In the genomic region with DNA sequence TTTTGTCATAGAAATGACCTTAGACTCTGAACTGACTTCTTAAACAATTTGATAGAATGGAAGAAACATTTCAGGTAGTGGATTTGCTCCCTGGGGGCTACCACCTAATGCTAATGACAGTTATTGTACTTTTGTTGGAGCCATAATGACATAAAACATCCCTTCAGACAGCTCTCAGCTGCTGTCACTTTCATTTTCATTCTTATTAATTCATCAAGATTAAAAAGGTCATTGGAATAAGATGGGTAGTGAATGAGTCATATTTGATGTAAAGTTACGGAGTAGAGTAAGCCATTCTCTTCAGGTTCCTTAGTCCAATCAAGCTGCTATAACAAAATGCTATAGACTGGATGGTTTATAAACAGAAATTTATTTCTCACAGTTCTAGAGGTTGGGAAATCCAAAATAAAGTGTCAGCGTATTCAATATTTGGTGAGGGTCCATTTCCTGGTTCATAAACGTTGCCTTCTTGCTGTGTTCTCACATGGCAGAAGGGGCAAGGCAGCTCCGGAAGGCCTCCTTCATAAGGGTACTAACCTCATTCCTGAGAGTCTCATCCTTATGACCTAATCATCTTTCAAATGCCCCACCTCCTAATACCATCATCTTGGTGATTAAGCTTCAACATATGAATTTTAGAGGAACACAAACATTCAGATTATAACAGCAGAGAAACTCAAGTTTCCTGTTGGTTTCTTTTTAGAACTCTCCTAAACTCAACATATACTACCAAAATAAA, we compare ENCODE assay signal across 17 cellular contexts.
DNase-seq lines count a peak whose midpoint lies in the region; ATAC-seq and TF ChIP-seq lines count a peak whose summit lies in the region.
"Had no signal": no experiment of that assay in that cellular context is flagged by ENCODE, and none has a peak within 500 bp of the region (broad histone marks: within the 10 kb centered on the region; RNA-seq: fewer than 3 reads in every experiment).

No MANE protein-coding gene starts in this region.

- TF ChIP-seq CTCF in mesothelial cell of epicardium (IDR thresholded peaks at IDR 0.05; ENCODE audit: unreplicated experiment) = no peak

- H3K9me3 Mint-ChIP-seq in activated CD4-positive, alpha-beta T cell treated with anti-CD3 and anti-CD28 coated beads for 36 hours (ENCODE audit: low read depth) = no peaks in the 10 kb centered on the region
- H3K9me3 Mint-ChIP-seq in activated CD4-positive, alpha-beta T cell treated with anti-CD3 and anti-CD28 coated beads, Interleukin-2, amount 10 ng/mL, durations not matched to agents 7 days and 5 days = peaks cover 2% of the 10 kb centered on the region
- no peaks in the 10 kb centered on the region for H3K9me3 Mint-ChIP-seq in stimulated activated effector memory CD8-positive, alpha-beta T cell treated with anti-CD3 and anti-CD28 coated beads, Interleukin-12 subunit alpha, Interleukin-12 subunit beta, amount 100 ng/mL, for 72 hours
- peaks cover 7% of the 10 kb centered on the region for H3K9me3 Mint-ChIP-seq in mesothelial cell of epicardium
- H3K9me3 Mint-ChIP-seq: effector memory CD8-positive, alpha-beta T cell; memory B cell; nephron progenitor cell had no signal

- no peak overlapping the region for H3K27ac Mint-ChIP-seq in activated CD4-positive, alpha-beta T cell treated with anti-CD3 and anti-CD28 coated beads for 36 hours
- H3K27ac Mint-ChIP-seq in activated CD4-positive, alpha-beta T cell treated with anti-CD3 and anti-CD28 coated beads, Interleukin-2, amount 10 ng/mL, durations not matched to agents 7 days and 5 days = no peak overlapping the region
- H3K27ac Mint-ChIP-seq in stimulated activated effector memory CD8-positive, alpha-beta T cell treated with anti-CD3 and anti-CD28 coated beads, Interleukin-12 subunit alpha, Interleukin-12 subunit beta, amount 100 ng/mL, for 72 hours = peak overlapping the region; percentile 49
- no peak overlapping the region for H3K27ac Mint-ChIP-seq in mesothelial cell of epicardium
- H3K27ac Mint-ChIP-seq: memory B cell, nephron progenitor cell had no signal

- POLR2A ChIA-PET in activated CD4-positive, alpha-beta T cell treated with anti-CD3 and anti-CD28 coated beads for 36 hours (lab: Charles Lee) = interaction anchor here (0.6 kb wide), 2 partner anchors 9 to 267 kb away, joined by 5 to 6 read pairs; no protein-coding TSS in a partner anchor
- POLR2A ChIA-PET in activated CD4-positive, alpha-beta T cell treated with anti-CD3 and anti-CD28 coated beads, Interleukin-2, amount 10 ng/mL, durations not matched to agents 7 days and 5 days (lab: Charles Lee) = no interaction called here

- DNase-seq in activated CD4-positive, alpha-beta T cell treated with anti-CD3 and anti-CD28 coated beads for 36 hours = no peak
- DNase-seq in activated CD4-positive, alpha-beta T cell treated with anti-CD3 and anti-CD28 coated beads, Interleukin-2, amount 10 ng/mL, durations not matched to agents 7 days and 5 days = no peak
- DNase-seq in stimulated activated effector memory CD8-positive, alpha-beta T cell treated with anti-CD3 and anti-CD28 coated beads, Interleukin-12 subunit alpha, Interleukin-12 subunit beta, amount 100 ng/mL, for 72 hours (ENCODE audit: low spot score in 2 of 2) = no peak
- no peak for DNase-seq in NCI-H1694 (lab: John Stamatoyannopoulos, UW)
- no peak for DNase-seq in DMS153 treated with DMSO at 0.1 percent for 48 hours (lab: John Stamatoyannopoulos, UW; ENCODE audit: unreplicated experiment)
- no peak for DNase-seq in mesothelial cell of epicardium (ENCODE audit: low spot score in 2 of 2, unreplicated experiment in 2 of 2)
- DNase-seq: amygdala; effector memory CD8-positive, alpha-beta T cell; GF-D8; GOT3; NCI-H446 treated with DMSO at 0.1 percent for 48 hours; nephron progenitor cell; spleen; trophoblast cell had no signal

- H3K4me3 Mint-ChIP-seq in activated CD4-positive, alpha-beta T cell treated with anti-CD3 and anti-CD28 coated beads for 36 hours = no peak overlapping the region
- H3K4me3 Mint-ChIP-seq in activated CD4-positive, alpha-beta T cell treated with anti-CD3 and anti-CD28 coated beads, Interleukin-2, amount 10 ng/mL, durations not matched to agents 7 days and 5 days = no peak overlapping the region
- H3K4me3 Mint-ChIP-seq in stimulated activated effector memory CD8-positive, alpha-beta T cell treated with anti-CD3 and anti-CD28 coated beads, Interleukin-12 subunit alpha, Interleukin-12 subunit beta, amount 100 ng/mL, for 72 hours = no peak overlapping the region
- H3K4me3 Mint-ChIP-seq in mesothelial cell of epicardium = no peak overlapping the region
- H3K4me3 Mint-ChIP-seq: memory B cell, nephron progenitor cell had no signal

- CTCF ChIA-PET in activated CD4-positive, alpha-beta T cell treated with anti-CD3 and anti-CD28 coated beads for 36 hours (lab: Charles Lee) = no interaction called here
- CTCF ChIA-PET in activated CD4-positive, alpha-beta T cell treated with anti-CD3 and anti-CD28 coated beads, Interleukin-2, amount 10 ng/mL, durations not matched to agents 7 days and 5 days (lab: Charles Lee) = interaction anchor here (0.6 kb wide), 1 partner anchor 11 kb away, joined by 3 read pairs; no protein-coding TSS in a partner anchor

- H3K27me3 Mint-ChIP-seq in activated CD4-positive, alpha-beta T cell treated with anti-CD3 and anti-CD28 coated beads for 36 hours = peaks cover 4% of the 10 kb centered on the region
- H3K27me3 Mint-ChIP-seq in activated CD4-positive, alpha-beta T cell treated with anti-CD3 and anti-CD28 coated beads, Interleukin-2, amount 10 ng/mL, durations not matched to agents 7 days and 5 days = no peaks in the 10 kb centered on the region
- H3K27me3 Mint-ChIP-seq in mesothelial cell of epicardium (ENCODE audit: low read depth) = no peaks in the 10 kb centered on the region

- intact Hi-C loops in activated CD4-positive, alpha-beta T cell treated with anti-CD3 and anti-CD28 coated beads for 36 hours (cut with DNase I, micrococcal nuclease) = loop anchor here in 1 of 2 experiments (1.0 to 10.0 kb wide), 2 partner anchors 349 to 419 kb away; no protein-coding TSS in a partner anchor

- no peaks in the 10 kb centered on the region for H3K36me3 Mint-ChIP-seq in activated CD4-positive, alpha-beta T cell treated with anti-CD3 and anti-CD28 coated beads for 36 hours (ENCODE audit: low read depth)
- no peaks in the 10 kb centered on the region for H3K36me3 Mint-ChIP-seq in activated CD4-positive, alpha-beta T cell treated with anti-CD3 and anti-CD28 coated beads, Interleukin-2, amount 10 ng/mL, durations not matched to agents 7 days and 5 days (ENCODE audit: low read depth)
- no peaks in the 10 kb centered on the region for H3K36me3 Mint-ChIP-seq in stimulated activated effector memory CD8-positive, alpha-beta T cell treated with anti-CD3 and anti-CD28 coated beads, Interleukin-12 subunit alpha, Interleukin-12 subunit beta, amount 100 ng/mL, for 72 hours
- H3K36me3 Mint-ChIP-seq in mesothelial cell of epicardium = no peaks in the 10 kb centered on the region

- peak; percentile 95 for ATAC-seq in activated CD4-positive, alpha-beta T cell treated with anti-CD3 and anti-CD28 coated beads for 36 hours
- peak; percentile 67 for ATAC-seq in GM19351 (IDR thresholded peaks at IDR 0.05; ENCODE audit: unreplicated experiment)
- peak; percentile 71 for ATAC-seq in HG03159 (IDR thresholded peaks at IDR 0.05; ENCODE audit: unreplicated experiment)
- ATAC-seq in stimulated activated effector memory CD8-positive, alpha-beta T cell treated with anti-CD3 and anti-CD28 coated beads, Interleukin-12 subunit alpha, Interleukin-12 subunit beta, amount 100 ng/mL, for 72 hours = peak; percentile 95
- ATAC-seq: effector memory CD8-positive, alpha-beta T cell had no signal

- peaks cover 14% of the 10 kb centered on the region for H3K4me1 Mint-ChIP-seq in activated CD4-positive, alpha-beta T cell treated with anti-CD3 and anti-CD28 coated beads for 36 hours
- peaks cover 6% of the 10 kb centered on the region for H3K4me1 Mint-ChIP-seq in activated CD4-positive, alpha-beta T cell treated with anti-CD3 and anti-CD28 coated beads, Interleukin-2, amount 10 ng/mL, durations not matched to agents 7 days and 5 days
- H3K4me1 Mint-ChIP-seq in stimulated activated effector memory CD8-positive, alpha-beta T cell treated with anti-CD3 and anti-CD28 coated beads, Interleukin-12 subunit alpha, Interleukin-12 subunit beta, amount 100 ng/mL, for 72 hours = peaks cover 12% of the 10 kb centered on the region
- peaks cover 6% of the 10 kb centered on the region for H3K4me1 Mint-ChIP-seq in mesothelial cell of epicardium
- H3K4me1 Mint-ChIP-seq: memory B cell, nephron progenitor cell had no signal
